22 cellular contexts compared by ENCODE assay signal in genomic region chr7:83446126-83446675, GRCh38.
A peak's percentile ranks its signal among the peaks of the same experiment; 100 is the strongest.
DNase-seq lines count a peak whose midpoint lies in the region; ATAC-seq, FAIRE-seq and TF ChIP-seq lines count a peak whose summit lies in the region.
"Had no signal": no experiment of that assay in that cellular context is flagged by ENCODE, and none has a peak within 500 bp of the region (broad histone marks: within the 10 kb centered on the region; RNA-seq: fewer than 3 reads in every experiment).

No MANE protein-coding gene starts in this region.

- no peak overlapping the region for H3K9ac ChIP-seq in HUES48 (ENCODE audit: low read depth, low read length)
- H3K9ac ChIP-seq in iPS-20b (ENCODE audit: low read depth, low read length): peak overlapping the region; percentile 54; the same call in 1 of the 2 replicates
- no peak overlapping the region for H3K9ac ChIP-seq in MM.1S (ENCODE audit: low read length)

- ATAC-seq in HG03571 (IDR thresholded peaks at IDR 0.05; ENCODE audit: unreplicated experiment) (no peak), HG03095 (IDR thresholded peaks at IDR 0.05; ENCODE audit: unreplicated experiment) (no peak)
- ATAC-seq: HCT116, HepG2 had no signal

- H3K36me3 ChIP-seq in HUES48 (ENCODE audit: control insufficient read depth, insufficient read depth, low read length): no peaks in the 10 kb centered on the region
- H3K36me3 ChIP-seq in iPS-20b (ENCODE audit: insufficient read depth, low read depth, low read length): no peaks in the 10 kb centered on the region
- H3K36me3 ChIP-seq in MM.1S (replicated peaks; ENCODE audit: insufficient read depth, low read length): no peaks in the 10 kb centered on the region
- H3K36me3 ChIP-seq: BE2C had no signal

- no peaks in the 10 kb centered on the region for H3K9me3 ChIP-seq in HUES48 (ENCODE audit: control insufficient read depth, insufficient read depth, low read length)
- no peaks in the 10 kb centered on the region for H3K9me3 ChIP-seq in iPS-20b (ENCODE audit: insufficient read depth, low read depth, low read length)
- no peaks in the 10 kb centered on the region for H3K9me3 ChIP-seq in MM.1S (replicated peaks; ENCODE audit: insufficient read depth, low read length)
- H3K9me3 ChIP-seq: BE2C, Caco-2 had no signal

- H3K79me2 ChIP-seq in MM.1S (ENCODE audit: low read length): no peaks in the 10 kb centered on the region

- TF ChIP-seq CTCF in foreskin fibroblast (IDR thresholded peaks at IDR 0.05; ENCODE audit: low read depth, low read length) (no peak), MM.1S (IDR thresholded peaks at IDR 0.05; ENCODE audit: low read length) (no peak)

- H4K20me1 ChIP-seq in MM.1S (ENCODE audit: insufficient read depth, low read length): no peaks in the 10 kb centered on the region

- peak overlapping the region; percentile 9; the same call in 1 of the 2 replicates for H3K4me3 ChIP-seq in HUES48 (ENCODE audit: low read depth, low read length)
- H3K4me3 ChIP-seq in iPS-20b (ENCODE audit: low read length): peak overlapping the region; percentile 40
- H3K4me3 ChIP-seq in foreskin fibroblast (ENCODE audit: low read depth in 1 of 2, low read length in 2 of 2): no peak overlapping the region
- H3K4me3 ChIP-seq in MM.1S (ENCODE audit: low read length): no peak overlapping the region

- H3K4me1 ChIP-seq in HUES48 (ENCODE audit: control insufficient read depth, insufficient read depth, low read length) (peaks cover 52% of the 10 kb centered on the region), iPS-20b (ENCODE audit: insufficient read depth, low read length) (peaks cover 22% of the 10 kb centered on the region), MM.1S (ENCODE audit: low read length) (no peaks in the 10 kb centered on the region)
- H3K4me1 ChIP-seq: BE2C, Caco-2 had no signal

- H3F3A ChIP-seq in MM.1S (ENCODE audit: insufficient read depth, low read length): no peaks in the 10 kb centered on the region

- no peak overlapping the region for H2AFZ ChIP-seq in MM.1S (ENCODE audit: low read length)

- peak; percentile 5 for DNase-seq in dedifferentiated amniotic fluid mesenchymal stem cell (ENCODE audit: extremely low spot score)
- no peak for DNase-seq in urothelium cell line (ENCODE audit: low spot score)
- DNase-seq in foreskin fibroblast: no peak
- no peak for DNase-seq in MM.1S
- DNase-seq: ACHN; BE2C; C1 segment of cervical spinal cord; Caco-2; CD4-positive, CD25-positive, alpha-beta regulatory T cell; HFFc6; Karpas-422; KBM-7 had no signal

- H3K27me3 ChIP-seq in HUES48 (ENCODE audit: control insufficient read depth, insufficient read depth, low read length) (no peaks in the 10 kb centered on the region), iPS-20b (ENCODE audit: insufficient read depth, low read length) (no peaks in the 10 kb centered on the region), MM.1S (replicated peaks; ENCODE audit: insufficient read depth, low read length) (no peaks in the 10 kb centered on the region)
- H3K27me3 ChIP-seq: BE2C had no signal

- H3K4me2 ChIP-seq in MM.1S (ENCODE audit: low read depth, low read length): no peak overlapping the region

- H3K27ac ChIP-seq in HUES48 (ENCODE audit: low read depth, low read length) (peak overlapping the region; percentile 47), iPS-20b (ENCODE audit: low read length) (no peak overlapping the region), MM.1S (ENCODE audit: low read length) (no peak overlapping the region)

- no peaks in the 10 kb centered on the region for H3K9me2 ChIP-seq in MM.1S (replicated peaks; ENCODE audit: insufficient read depth, low read length)

- FAIRE-seq in urothelium cell line (lab: Jason Lieb, UNC): peak; percentile 72
- FAIRE-seq: A204.1, D721Med, G401.6, GM12891, HepG2 had no signal

Comparison
In these comparisons a context has a peak if more than half of its experiments do, and no peak if none do; other contexts are left out.
1. H3K4me3 ChIP-seq: peak in HUES48 (single experiment) and iPS-20b (single experiment); none in foreskin fibroblast (0 of 2) and MM.1S (single experiment).